1 cellular context compared by ENCODE assay signal in genomic region chr16:14606102-14606501, GRCh38.
A peak's percentile ranks its signal among the peaks of the same experiment; 100 is the strongest.
TF ChIP-seq lines count a peak whose summit lies in the region.

No MANE protein-coding gene starts in this region.

TF ChIP-seq in GM12878, 131 proteins besides CTCF, POLR2A, EP300 and RAD21:
- TF ChIP-seq, protein P1, sequence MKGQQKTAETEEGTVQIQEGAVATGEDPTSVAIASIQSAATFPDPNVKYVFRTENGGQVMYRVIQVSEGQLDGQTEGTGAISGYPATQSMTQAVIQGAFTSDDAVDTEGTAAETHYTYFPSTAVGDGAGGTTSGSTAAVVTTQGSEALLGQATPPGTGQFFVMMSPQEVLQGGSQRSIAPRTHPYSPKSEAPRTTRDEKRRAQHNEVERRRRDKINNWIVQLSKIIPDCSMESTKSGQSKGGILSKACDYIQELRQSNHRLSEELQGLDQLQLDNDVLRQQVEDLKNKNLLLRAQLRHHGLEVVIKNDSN (IDR thresholded peaks at IDR 0.05; ENCODE audit: borderline replicate concordance, extremely low read length, insufficient read depth, low read depth, low read length) = no peak
- TF ChIP-seq PAX5 (IDR thresholded peaks at IDR 0.05; ENCODE audit: borderline replicate concordance, low read depth, low read length) (peak; percentile 46; the same call in 1 of the 2 replicates), ZBED1 (IDR thresholded peaks at IDR 0.05; ENCODE audit: borderline replicate concordance) (peak; percentile 28; the same call in 1 of the 2 replicates), ZNF622 (IDR thresholded peaks at IDR 0.05) (no peak), BHLHE40 (IDR thresholded peaks at IDR 0.05; ENCODE audit: borderline replicate concordance in 1 of 2, low read depth in 2 of 2, low read length in 1 of 2) (peak; percentile 62 to 76; a peak in 2 of 4 replicates), RCOR1 (conservative IDR thresholded peaks at IDR 0.05; ENCODE audit: low read depth, low read length) (no peak), MTA3 (IDR thresholded peaks at IDR 0.05; ENCODE audit: borderline replicate concordance, low read length) (0 out of 2 replicates have a peak, but pooled peaks have one; percentile 29), EED (IDR thresholded peaks at IDR 0.05; ENCODE audit: low read depth) (peak; percentile 68), MEF2A (IDR thresholded peaks at IDR 0.05; ENCODE audit: insufficient read depth, low read depth, low read length) (0 out of 2 replicates have a peak, but pooled peaks have one; percentile 26), SMAD1 (IDR thresholded peaks at IDR 0.05; ENCODE audit: low read depth, partially characterized antibody) (no peak), IKZF2 (IDR thresholded peaks at IDR 0.05) (peak in 1 of 2 experiments; percentile 30; a peak in 1 of 4 replicates), RUNX3 (IDR thresholded peaks at IDR 0.05; ENCODE audit: low read length) (peak; percentile 55), HDAC2 (IDR thresholded peaks at IDR 0.05) (no peak), ZNF384 (IDR thresholded peaks at IDR 0.05; ENCODE audit: borderline replicate concordance, low read depth, low read length) (peak; percentile 51; the same call in 1 of the 2 replicates), GATAD2B (conservative IDR thresholded peaks at IDR 0.05; ENCODE audit: low read depth) (no peak)
- TF ChIP-seq, protein P2, sequence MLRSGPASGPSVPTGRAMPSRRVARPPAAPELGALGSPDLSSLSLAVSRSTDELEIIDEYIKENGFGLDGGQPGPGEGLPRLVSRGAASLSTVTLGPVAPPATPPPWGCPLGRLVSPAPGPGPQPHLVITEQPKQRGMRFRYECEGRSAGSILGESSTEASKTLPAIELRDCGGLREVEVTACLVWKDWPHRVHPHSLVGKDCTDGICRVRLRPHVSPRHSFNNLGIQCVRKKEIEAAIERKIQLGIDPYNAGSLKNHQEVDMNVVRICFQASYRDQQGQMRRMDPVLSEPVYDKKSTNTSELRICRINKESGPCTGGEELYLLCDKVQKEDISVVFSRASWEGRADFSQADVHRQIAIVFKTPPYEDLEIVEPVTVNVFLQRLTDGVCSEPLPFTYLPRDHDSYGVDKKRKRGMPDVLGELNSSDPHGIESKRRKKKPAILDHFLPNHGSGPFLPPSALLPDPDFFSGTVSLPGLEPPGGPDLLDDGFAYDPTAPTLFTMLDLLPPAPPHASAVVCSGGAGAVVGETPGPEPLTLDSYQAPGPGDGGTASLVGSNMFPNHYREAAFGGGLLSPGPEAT (IDR thresholded peaks at IDR 0.05; ENCODE audit: low read depth) = peak; percentile 13; the same call in 1 of the 2 replicates
TF ChIP-seq in GM12878: peak in this region for 10.
